14 cellular contexts compared by ENCODE assay signal in genomic region chr5:97355775-97356174, GRCh38.
DNase-seq lines count a peak whose midpoint lies in the region; ATAC-seq and TF ChIP-seq lines count a peak whose summit lies in the region.
"Had no signal": no experiment of that assay in that cellular context is flagged by ENCODE, and none has a peak within 500 bp of the region (broad histone marks: within the 10 kb centered on the region; RNA-seq: fewer than 3 reads in every experiment).

No MANE protein-coding gene starts in this region.

- intact Hi-C loops in posterior vena cava (cut with DNase I): no loop called here

- H3K4me2 ChIP-seq in OCI-LY3 (ENCODE audit: low read length): peak overlapping the region; percentile 94

- TF ChIP-seq CTCF in OCI-LY3 (IDR thresholded peaks at IDR 0.05; ENCODE audit: low read depth, low read length): no peak

- H3K36me3 ChIP-seq in OCI-LY3 (replicated peaks; ENCODE audit: low read depth, low read length): peaks cover 4% of the 10 kb centered on the region

- peak; percentile 93 for ATAC-seq in GM18511 (IDR thresholded peaks at IDR 0.05; ENCODE audit: unreplicated experiment)
- peak; percentile 91 for ATAC-seq in GM21390 (IDR thresholded peaks at IDR 0.05; ENCODE audit: unreplicated experiment)
- ATAC-seq in HG03039 (IDR thresholded peaks at IDR 0.05; ENCODE audit: unreplicated experiment): peak; percentile 98
- ATAC-seq: HepG2 had no signal

- H4K20me1 ChIP-seq in OCI-LY3 (ENCODE audit: insufficient read depth, low read length): no peaks in the 10 kb centered on the region

- peak overlapping the region; percentile 69 for H2AFZ ChIP-seq in OCI-LY3 (ENCODE audit: low read depth, low read length)

- H3K4me3 ChIP-seq in OCI-LY3 (ENCODE audit: low read length): peak overlapping the region; percentile 79

- no peaks in the 10 kb centered on the region for H3K9me3 ChIP-seq in OCI-LY3 (ENCODE audit: insufficient read depth, low read length)

- no peaks in the 10 kb centered on the region for H3K27me3 ChIP-seq in OCI-LY3 (ENCODE audit: low read depth, low read length)

- DNase-seq in SW 1271 (lab: John Stamatoyannopoulos, UW) (no peak), posterior vena cava (ENCODE audit: low spot score) (no peak), T-helper 2 cell (no peak)
- no peak for DNase-seq in stimulated activated naive CD4-positive, alpha-beta T cell (lab: John Stamatoyannopoulos, UW)
- DNase-seq: activated CD4-positive, alpha-beta T cell treated with anti-CD3 and anti-CD28 coated beads, Interleukin-2, amount 10 ng/mL, durations not matched to agents 24 days and 14 days; activated naive CD4-positive, alpha-beta T cell treated with anti-CD3 and anti-CD28 coated beads, Interleukin-2, amount 50 U/mL, for 16 hours; NCI-H1930; stimulated activated CD4-positive, alpha-beta T cell treated with anti-CD3 and anti-CD28 coated beads, Interleukin-4, amount 100 ng/mL, for 1 hour had no signal

- H3K79me2 ChIP-seq in OCI-LY3 (ENCODE audit: low read length): peaks cover 10% of the 10 kb centered on the region; the same call in 1 of the 2 replicates

- H3K9ac ChIP-seq in OCI-LY3 (ENCODE audit: low read length): peak overlapping the region; percentile 60

- H3K4me1 ChIP-seq in OCI-LY3 (ENCODE audit: low read length): peaks cover 27% of the 10 kb centered on the region

- peak overlapping the region; percentile 33 for H3K27ac ChIP-seq in OCI-LY3 (ENCODE audit: low read length)
- H3K27ac ChIP-seq: C4-2B had no signal
